In genomic region chr3:173650596-173650995, GRCh38 we compare ENCODE assay signal across 25 cellular contexts.
"Had no signal": no experiment of that assay in that cellular context is flagged by ENCODE, and none has a peak within 500 bp of the region (broad histone marks: within the 10 kb centered on the region; RNA-seq: fewer than 3 reads in every experiment).

No MANE protein-coding gene starts in this region.

- H3K4me3 ChIP-seq: colonic mucosa, esophagus muscularis mucosa, lower lobe of right lung, ovary, psoas muscle, sigmoid colon, stomach, thyroid gland, vagina had no signal

- DNase-seq: colonic mucosa; dermis blood vessel endothelial cell; effector memory CD4-positive, alpha-beta T cell; hypothalamus; immature natural killer cell; islet precursor cell; left ventricle myocardium superior; lower lobe of right lung; naive thymus-derived CD8-positive, alpha-beta T cell; nephron progenitor cell; nucleus accumbens; ovary; posterior cingulate gyrus; psoas muscle; right cardiac atrium; sigmoid colon; stimulated activated CD4-positive, alpha-beta T cell treated with anti-CD3 and anti-CD28 coated beads, Interleukin-2, amount 100 ng/mL, for 24 hours; stimulated activated CD4-positive, alpha-beta T cell treated with anti-CD3 and anti-CD28 coated beads, Interleukin-4, amount 100 ng/mL, for 24 hours; stimulated activated naive CD4-positive, alpha-beta T cell treated with Interleukin-2 at 50 U/mL for 16 hours; stomach; thyroid gland; trophoblast cell had no signal

- ATAC-seq: left ventricle myocardium superior; lower lobe of right lung; naive thymus-derived CD8-positive, alpha-beta T cell; psoas muscle; right cardiac atrium; stimulated activated effector memory CD8-positive, alpha-beta T cell treated with anti-CD3 and anti-CD28 coated beads, Interleukin-12 subunit alpha, Interleukin-12 subunit beta, amount 100 ng/mL, for 72 hours had no signal
